1 cellular context compared by ENCODE assay signal in genomic region chr3:171977860-171978259, GRCh38.
TF ChIP-seq lines count a peak whose summit lies in the region.

No MANE protein-coding gene starts in this region.

TF ChIP-seq in K562, 482 proteins besides CTCF, POLR2A, EP300 and RAD21 (continued from another document):
- TF ChIP-seq GATAD2B (IDR thresholded peaks at IDR 0.05; ENCODE audit: borderline replicate concordance) (peak; percentile 97), CHAMP1 (IDR thresholded peaks at IDR 0.05) (peak; percentile 55; the same call in 1 of the 2 replicates), NR2C2 (CRISPR knock-in tag; IDR thresholded peaks at IDR 0.05) (no peak), NR2C2 (tag; IDR thresholded peaks at IDR 0.05) (peak; percentile 71), BCL6 (CRISPR knock-in tag; IDR thresholded peaks at IDR 0.05) (0 out of 2 replicates have a peak, but pooled peaks have one; percentile 10), ZFP36 (IDR thresholded peaks at IDR 0.05; ENCODE audit: low read depth, low read length, partially characterized antibody) (no peak), BRD4 (IDR thresholded peaks at IDR 0.05) (peak; percentile 60; the same call in 1 of the 2 replicates), PCBP2 (IDR thresholded peaks at IDR 0.05; ENCODE audit: low read depth, low read length, poor library complexity, severe bottlenecking) (no peak), ATF1 (CRISPR knock-in tag; IDR thresholded peaks at IDR 0.05) (no peak), ATF1 (tag; IDR thresholded peaks at IDR 0.05) (peak; percentile 32; the same call in 1 of the 2 replicates), SMARCA4 (IDR thresholded peaks at IDR 0.05) (peak; percentile 62; the same call in 1 of the 2 replicates), LCOR (CRISPR knock-in tag; IDR thresholded peaks at IDR 0.05) (peak; percentile 42; the same call in 1 of the 2 replicates), MCM7 (IDR thresholded peaks at IDR 0.05) (0 out of 4 replicates have a peak, but pooled peaks of 1 of the 2 experiments have one; percentile 76), ZFX (CRISPR knock-in tag; IDR thresholded peaks at IDR 0.05) (no peak), ZNF551 (CRISPR knock-in tag; IDR thresholded peaks at IDR 0.05) (no peak), GABPA (tag; conservative IDR thresholded peaks at IDR 0.05; ENCODE audit: low read depth) (peak; percentile 71), CREM (IDR thresholded peaks at IDR 0.05; ENCODE audit: low read depth) (peak; percentile 58; the same call in 1 of the 2 replicates), GTF2E2 (tag; IDR thresholded peaks at IDR 0.05) (no peak), ZNF830 (CRISPR knock-in tag; IDR thresholded peaks at IDR 0.05) (no peak), RBM25 (IDR thresholded peaks at IDR 0.05; ENCODE audit: low read depth, low read length, severe bottlenecking) (no peak), ZNF785 (CRISPR knock-in tag; IDR thresholded peaks at IDR 0.05) (no peak), NFRKB (IDR thresholded peaks at IDR 0.05; ENCODE audit: low read depth) (no peak), AFF1 (IDR thresholded peaks at IDR 0.05; ENCODE audit: low read depth in 1 of 2, partially characterized antibody in 2 of 2) (peak in 1 of 2 experiments; percentile 60)
